19 cellular contexts compared by ENCODE assay signal in the genomic region with DNA sequence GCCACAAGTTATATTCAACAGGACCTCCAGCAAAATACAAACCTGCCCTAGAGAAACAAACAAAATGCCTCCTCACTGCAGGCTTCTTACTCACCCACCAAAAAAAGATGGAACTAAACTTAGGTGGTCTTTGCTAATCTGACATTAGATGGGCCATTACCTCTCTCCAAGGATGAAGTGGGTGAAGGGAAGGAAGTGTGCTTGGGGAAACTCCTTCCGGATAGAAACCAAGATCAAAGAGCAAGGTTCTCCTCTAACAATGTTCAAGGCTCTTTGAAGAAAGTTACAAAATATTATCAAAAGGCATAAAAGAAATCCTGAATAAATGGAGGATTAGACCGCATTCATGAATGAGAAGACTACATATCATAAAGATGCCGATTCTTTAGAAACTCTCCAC.
DNase-seq lines count a peak whose midpoint lies in the region; ATAC-seq, FAIRE-seq and TF ChIP-seq lines count a peak whose summit lies in the region.
"Had no signal": no experiment of that assay in that cellular context is flagged by ENCODE, and none has a peak within 500 bp of the region (broad histone marks: within the 10 kb centered on the region; RNA-seq: fewer than 3 reads in every experiment).

No MANE protein-coding gene starts in this region.

- intact Hi-C loops in mammary epithelial cell (cut with micrococcal nuclease) (loop anchor here (2.0 kb wide), 1 partner anchor 347 kb away; no protein-coding TSS in a partner anchor), breast epithelium (cut with DNase I; ENCODE audit: low total_unique reads) (no loop called here), K562 (cut with micrococcal nuclease) (no loop called here)

- CTCF ChIA-PET in mammary epithelial cell (lab: Charles Lee; ENCODE audit: low non-redundant PET) (no interaction called here), K562 (lab: Yijun Ruan, JAX; ENCODE audit: low intra/inter-chr PET ratio) (no interaction called here)

- TF ChIP-seq POLR2A in breast epithelium (IDR thresholded peaks at IDR 0.05): no peak
- TF ChIP-seq POLR2A in K562 (conservative IDR thresholded peaks at IDR 0.05): no peak

- peak; percentile 6 for FAIRE-seq in K562 (lab: Jason Lieb, UNC)
- FAIRE-seq: A549, D721Med, GM12891 had no signal

- no peak for TF ChIP-seq RAD21 in K562 (CRISPR knock-in tag; conservative IDR thresholded peaks at IDR 0.05 in 1 of 2, IDR thresholded peaks at IDR 0.05 in 1 of 2)

- no peaks in the 10 kb centered on the region for H3K9me3 ChIP-seq in mammary epithelial cell (replicated peaks; ENCODE audit: insufficient read depth, low read length)
- H3K9me3 ChIP-seq in breast epithelium: no peaks in the 10 kb centered on the region
- H3K9me3 ChIP-seq in K562 (replicated peaks; ENCODE audit: control insufficient read depth, insufficient read depth, low read depth, low read length): no peaks in the 10 kb centered on the region
- H3K9me3 ChIP-seq: A549; BLaER1 treated with 17β-estradiol and CSF1 and Interleukin-3, amounts not matched to agents 10 nM and 100 nM; Caco-2 had no signal

- WGBS in mammary epithelial cell (ENCODE audit: low coverage, missing lambda C conversion rate): 44% methylated on average over 3 of the region's 3 CpGs
- WGBS in K562 (ENCODE audit: insufficient coverage, low coverage, missing lambda C conversion rate): 8% methylated on average over 3 of the region's 3 CpGs

- H3K4me2 ChIP-seq in mammary epithelial cell (ENCODE audit: insufficient read depth, low read depth, low read length) (no peak overlapping the region), K562 (ENCODE audit: insufficient read depth, low read length) (no peak overlapping the region)
- H3K4me2 ChIP-seq: A549 had no signal

- no peaks in the 10 kb centered on the region for H3K9me3 Mint-ChIP-seq in activated T-cell treated with anti-CD3 and anti-CD28 coated beads, Interleukin-2, amount 50 U/mL, for 24 hours
- H3K9me3 Mint-ChIP-seq: CD4-positive, alpha-beta T cell; CD8-positive, alpha-beta T cell had no signal

- POLR2A ChIA-PET in K562 (lab: Yijun Ruan, JAX): no interaction called here

- dilution Hi-C loops in mammary epithelial cell (cut with HindIII; ENCODE audit: low sequenced_read_pairs): loop anchor here (25.0 kb wide), 1 partner anchor 927 kb away; no protein-coding TSS in a partner anchor

- no peaks in the 10 kb centered on the region for H3K27me3 Mint-ChIP-seq in activated T-cell treated with anti-CD3 and anti-CD28 coated beads, Interleukin-2, amount 50 U/mL, for 24 hours
- H3K27me3 Mint-ChIP-seq: B cell; CD4-positive, alpha-beta T cell had no signal

- H3K36me3 ChIP-seq in mammary epithelial cell (ENCODE audit: insufficient read depth, low read length) (no peaks in the 10 kb centered on the region), breast epithelium (no peaks in the 10 kb centered on the region), K562 (ENCODE audit: control insufficient read depth, insufficient read depth, low read length) (no peaks in the 10 kb centered on the region)
- H3K36me3 ChIP-seq: BLaER1 treated with 17β-estradiol and CSF1 and Interleukin-3, amounts not matched to agents 10 nM and 100 nM had no signal

- no peak for ATAC-seq in K562
- ATAC-seq in GM18909 (IDR thresholded peaks at IDR 0.05; ENCODE audit: poor library complexity, unreplicated experiment): no peak
- ATAC-seq: A549; CD8-positive, alpha-beta T cell had no signal

- no peaks in the 10 kb centered on the region for H3K4me1 Mint-ChIP-seq in activated T-cell treated with anti-CD3 and anti-CD28 coated beads, Interleukin-2, amount 50 U/mL, for 24 hours (ENCODE audit: low read depth)
- H3K4me1 Mint-ChIP-seq: B cell had no signal

- in situ Hi-C loops in mammary epithelial cell (cut with MboI; ENCODE audit: low sequenced_read_pairs in 2 of 2): loop anchor here in 1 of 2 donors (25.0 kb wide), 2 partner anchors 202 to 552 kb away; partner anchors contain the start of gene ZBTB18
- in situ Hi-C loops in K562 (cut with MboI): loop anchor here (10.0 to 25.0 kb wide), 3 partner anchors 777 to 1802 kb away; no protein-coding TSS in a partner anchor

- H3K79me2 ChIP-seq in mammary epithelial cell (ENCODE audit: insufficient read depth, low read length) (no peaks in the 10 kb centered on the region), K562 (ENCODE audit: control insufficient read depth, insufficient read depth, low read length) (no peaks in the 10 kb centered on the region)

- H3K9ac ChIP-seq in mammary epithelial cell (ENCODE audit: insufficient read depth, low read length): no peak overlapping the region
- H3K9ac ChIP-seq in K562 (ENCODE audit: insufficient read depth in 1 of 2, low read depth in 2 of 2, low read length in 2 of 2): no peak overlapping the region
- H3K9ac ChIP-seq: BLaER1 treated with 17β-estradiol and CSF1 and Interleukin-3, amounts not matched to agents 10 nM and 100 nM had no signal

- H2AFZ ChIP-seq in mammary epithelial cell (ENCODE audit: low read depth, low read length) (peak overlapping the region; percentile 46), K562 (ENCODE audit: low read depth, low read length) (no peak overlapping the region)

- H3K4me3 Mint-ChIP-seq in activated T-cell treated with anti-CD3 and anti-CD28 coated beads, Interleukin-2, amount 50 U/mL, for 24 hours: no peak overlapping the region
- H3K4me3 Mint-ChIP-seq: B cell; CD4-positive, alpha-beta T cell; CD8-positive, alpha-beta T cell had no signal

- no peaks in the 10 kb centered on the region for H3K9me1 ChIP-seq in K562 (ENCODE audit: control insufficient read depth, insufficient read depth, low read length)

- no peak for DNase-seq in mammary epithelial cell
- no peak for DNase-seq in breast epithelium (ENCODE audit: low spot score in 2 of 2)
- no peak for DNase-seq in K562 (ENCODE audit: extremely low read depth in 1 of 4, low spot score in 3 of 4)
- no peak for DNase-seq in activated T-cell treated with anti-CD3 and anti-CD28 coated beads, Interleukin-2, amount 50 U/mL, for 24 hours
- DNase-seq: AML-193; Caco-2; Calu3; CD4-positive, alpha-beta T cell; CD8-positive, alpha-beta T cell; DMS79 treated with DMSO at 0.1 percent for 48 hours; GDM1 had no signal

- no peaks in the 10 kb centered on the region for H3K36me3 Mint-ChIP-seq in activated T-cell treated with anti-CD3 and anti-CD28 coated beads, Interleukin-2, amount 50 U/mL, for 24 hours (ENCODE audit: low read depth)
- H3K36me3 Mint-ChIP-seq: CD8-positive, alpha-beta T cell had no signal

- BruUV-seq in mammary epithelial cell (replicated peaks; lab: Mats Ljungman, UMichigan) (no TSS peak), K562 (replicated peaks; lab: Mats Ljungman, UMichigan) (no TSS peak)

- TF ChIP-seq EP300 in K562 (IDR thresholded peaks at IDR 0.05; ENCODE audit: low read length): no peak

- no peak overlapping the region for H3K27ac ChIP-seq in mammary epithelial cell (ENCODE audit: insufficient read depth, low read depth, low read length)
- no peak overlapping the region for H3K27ac ChIP-seq in breast epithelium
- no peak overlapping the region for H3K27ac ChIP-seq in K562 (ENCODE audit: extremely low read depth, low read depth, low read length)
- H3K27ac ChIP-seq: 22Rv1; A549; BLaER1 treated with 17β-estradiol and CSF1 and Interleukin-3, amounts not matched to agents 10 nM and 100 nM; C4-2B had no signal

- H3K4me3 ChIP-seq in mammary epithelial cell (replicated peaks in 1 of 3; ENCODE audit: insufficient read depth in 1 of 3, low read depth in 2 of 3, low read length in 3 of 3) (no peak overlapping the region), breast epithelium (no peak overlapping the region), K562 (no peak overlapping the region)
- H3K4me3 ChIP-seq: A549; BLaER1 treated with 17β-estradiol and CSF1 and Interleukin-3, amounts not matched to agents 10 nM and 100 nM had no signal

- H4K20me1 ChIP-seq in mammary epithelial cell (ENCODE audit: insufficient read depth, low read length): no peaks in the 10 kb centered on the region
- H4K20me1 ChIP-seq in K562 (replicated peaks; ENCODE audit: control insufficient read depth, insufficient read depth, low read length): no peaks in the 10 kb centered on the region
- H4K20me1 ChIP-seq: BLaER1 treated with 17β-estradiol and CSF1 and Interleukin-3, amounts not matched to agents 10 nM and 100 nM had no signal

- no peak overlapping the region for H3K27ac Mint-ChIP-seq in activated T-cell treated with anti-CD3 and anti-CD28 coated beads, Interleukin-2, amount 50 U/mL, for 24 hours
- H3K27ac Mint-ChIP-seq: B cell; CD4-positive, alpha-beta T cell; CD8-positive, alpha-beta T cell had no signal

- H3K27me3 ChIP-seq in mammary epithelial cell (ENCODE audit: insufficient read depth, low read length): no peaks in the 10 kb centered on the region
- peaks cover 0 to 3% of the 10 kb centered on the region in 2 donors for H3K27me3 ChIP-seq in breast epithelium
- peaks cover 17 to 27% of the 10 kb centered on the region in 2 experiments; a peak in 4 of 5 replicates for H3K27me3 ChIP-seq in K562 (ENCODE audit: control insufficient read depth in 2 of 2, insufficient read depth in 2 of 2, low read length in 2 of 2)
- H3K27me3 ChIP-seq: BLaER1 treated with 17β-estradiol and CSF1 and Interleukin-3, amounts not matched to agents 10 nM and 100 nM had no signal

- no peaks in the 10 kb centered on the region for H3K4me1 ChIP-seq in mammary epithelial cell (ENCODE audit: insufficient read depth, low read length)
- no peaks in the 10 kb centered on the region for H3K4me1 ChIP-seq in breast epithelium
- H3K4me1 ChIP-seq in K562 (replicated peaks in 1 of 2; ENCODE audit: control insufficient read depth in 2 of 2, insufficient read depth in 2 of 2, low read length in 2 of 2): no peaks in the 10 kb centered on the region
- H3K4me1 ChIP-seq: A549, Caco-2 had no signal

- no peak for TF ChIP-seq CTCF in mammary epithelial cell (conservative IDR thresholded peaks at IDR 0.05 in 1 of 2, IDR thresholded peaks at IDR 0.05 in 1 of 2; ENCODE audit: extremely low read depth in 1 of 2, insufficient read depth in 1 of 2, low read depth in 1 of 2, low read length in 2 of 2)
- no peak for TF ChIP-seq CTCF in breast epithelium (IDR thresholded peaks at IDR 0.05)
- no peak for TF ChIP-seq CTCF in K562 (IDR thresholded peaks at IDR 0.05 in 2 of 3, conservative IDR thresholded peaks at IDR 0.05 in 1 of 3; ENCODE audit: insufficient read depth in 2 of 3, low read depth in 1 of 3, low read length in 3 of 3)

TF ChIP-seq in K562, 482 proteins besides CTCF, POLR2A, EP300 and RAD21 (continues in another document):
- TF ChIP-seq KLF10 (CRISPR knock-in tag; IDR thresholded peaks at IDR 0.05): no peak
- TF ChIP-seq, protein P1, sequence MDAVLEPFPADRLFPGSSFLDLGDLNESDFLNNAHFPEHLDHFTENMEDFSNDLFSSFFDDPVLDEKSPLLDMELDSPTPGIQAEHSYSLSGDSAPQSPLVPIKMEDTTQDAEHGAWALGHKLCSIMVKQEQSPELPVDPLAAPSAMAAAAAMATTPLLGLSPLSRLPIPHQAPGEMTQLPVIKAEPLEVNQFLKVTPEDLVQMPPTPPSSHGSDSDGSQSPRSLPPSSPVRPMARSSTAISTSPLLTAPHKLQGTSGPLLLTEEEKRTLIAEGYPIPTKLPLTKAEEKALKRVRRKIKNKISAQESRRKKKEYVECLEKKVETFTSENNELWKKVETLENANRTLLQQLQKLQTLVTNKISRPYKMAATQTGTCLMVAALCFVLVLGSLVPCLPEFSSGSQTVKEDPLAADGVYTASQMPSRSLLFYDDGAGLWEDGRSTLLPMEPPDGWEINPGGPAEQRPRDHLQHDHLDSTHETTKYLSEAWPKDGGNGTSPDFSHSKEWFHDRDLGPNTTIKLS (IDR thresholded peaks at IDR 0.05; ENCODE audit: borderline replicate concordance, low read depth): no peak
